In the genomic region with DNA sequence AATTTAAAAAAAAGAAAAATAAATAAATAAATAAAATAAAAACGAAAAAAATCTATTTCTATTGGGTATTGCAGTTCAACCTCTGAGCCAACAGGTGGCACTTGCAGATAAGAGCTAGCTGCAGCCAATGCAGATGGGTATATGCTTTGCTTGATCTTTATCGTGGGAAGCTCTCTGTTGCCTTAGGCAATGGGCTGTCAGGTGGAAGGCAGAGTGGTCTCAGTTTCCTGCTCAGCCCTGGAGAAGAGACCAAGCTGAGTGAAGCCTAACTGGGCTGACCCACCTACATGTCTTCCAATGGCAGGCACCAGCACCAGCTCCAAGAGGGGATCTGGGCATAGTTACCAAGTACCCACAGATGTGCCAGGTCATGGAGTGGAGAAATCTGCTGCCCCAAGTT, we compare ENCODE assay signal across 8 cellular contexts.
A peak's percentile ranks its signal among the peaks of the same experiment; 100 is the strongest.
DNase-seq lines count a peak whose midpoint lies in the region; ATAC-seq, FAIRE-seq and TF ChIP-seq lines count a peak whose summit lies in the region.

No MANE protein-coding gene starts in this region.

- in situ Hi-C loops in K562 (cut with MboI): no loop called here

- H3K9me3 Mint-ChIP-seq in MCF 10A (ENCODE audit: unreplicated experiment): peaks cover 4% of the 10 kb centered on the region

- H4K20me1 ChIP-seq in K562 (replicated peaks; ENCODE audit: control insufficient read depth, insufficient read depth, low read length) (no peaks in the 10 kb centered on the region), osteoblast (ENCODE audit: insufficient read depth, low read length) (no peaks in the 10 kb centered on the region)

- H3K4me2 ChIP-seq in K562 (ENCODE audit: insufficient read depth, low read length) (no peak overlapping the region), osteoblast (ENCODE audit: insufficient read depth, low read length) (no peak overlapping the region)

- DNase-seq in MCF 10A (ENCODE audit: unreplicated experiment): peak; percentile 30
- DNase-seq in breast epithelium (ENCODE audit: low spot score in 2 of 2): no peak
- peak; percentile 53 for DNase-seq in NCI-H146 (lab: John Stamatoyannopoulos, UW)
- peak in 1 of 4 experiments; percentile 2 for DNase-seq in K562 (ENCODE audit: extremely low read depth in 1 of 4, low spot score in 3 of 4)
- no peak for DNase-seq in osteoblast (ENCODE audit: insufficient read length, low spot score, missing footprints)
- no peak for DNase-seq in putamen (ENCODE audit: low spot score)
- DNase-seq in NCI-H128 (lab: John Stamatoyannopoulos, UW; ENCODE audit: unreplicated experiment): no peak

- H3K27ac Mint-ChIP-seq in MCF 10A (ENCODE audit: low read depth, unreplicated experiment): no peak overlapping the region

- H3K27me3 ChIP-seq in breast epithelium (no peaks in the 10 kb centered on the region), K562 (ENCODE audit: control insufficient read depth in 2 of 2, insufficient read depth in 2 of 2, low read length in 2 of 2) (no peaks in the 10 kb centered on the region), osteoblast (ENCODE audit: insufficient read depth, low read length) (no peaks in the 10 kb centered on the region)

- CTCF ChIA-PET in MCF 10A (lab: Yijun Ruan, JAX) (interaction anchor here (0.5 to 1.4 kb wide), 8 partner anchors 9 to 444 kb away, joined by 3 to 8 read pairs (median 3); partner anchors contain the start of genes AK9 and FIG4), K562 (lab: Yijun Ruan, JAX; ENCODE audit: low intra/inter-chr PET ratio) (no interaction called here)

- H3K36me3 ChIP-seq in breast epithelium (no peaks in the 10 kb centered on the region), K562 (ENCODE audit: control insufficient read depth, insufficient read depth, low read length) (no peaks in the 10 kb centered on the region), osteoblast (ENCODE audit: insufficient read depth, low read length) (no peaks in the 10 kb centered on the region)

- POLR2A ChIA-PET in MCF 10A (lab: Yijun Ruan, JAX) (no interaction called here), K562 (lab: Yijun Ruan, JAX) (no interaction called here)

- no peaks in the 10 kb centered on the region for H3K4me1 Mint-ChIP-seq in MCF 10A (ENCODE audit: insufficient read depth, unreplicated experiment)

- peak in 1 of 2 experiments; percentile 41; a peak in 2 of 4 replicates for TF ChIP-seq RAD21 in K562 (CRISPR knock-in tag; conservative IDR thresholded peaks at IDR 0.05 in 1 of 2, IDR thresholded peaks at IDR 0.05 in 1 of 2)

- TF ChIP-seq EP300 in K562 (IDR thresholded peaks at IDR 0.05; ENCODE audit: low read length): no peak

- H3K9me1 ChIP-seq in K562 (ENCODE audit: control insufficient read depth, insufficient read depth, low read length): no peaks in the 10 kb centered on the region

- no peak overlapping the region for H3K4me3 Mint-ChIP-seq in MCF 10A (ENCODE audit: unreplicated experiment)

- H3K79me2 ChIP-seq in K562 (ENCODE audit: control insufficient read depth, insufficient read depth, low read length): no peaks in the 10 kb centered on the region
- no peaks in the 10 kb centered on the region for H3K79me2 ChIP-seq in osteoblast (ENCODE audit: insufficient read depth, low read length)

- TF ChIP-seq POLR2A in breast epithelium (IDR thresholded peaks at IDR 0.05) (no peak), K562 (conservative IDR thresholded peaks at IDR 0.05) (no peak)

- intact Hi-C loops in MCF 10A (cut with micrococcal nuclease) (loop anchor here (1.0 kb wide), 2 partner anchors 95 to 443 kb away; partner anchors contain the start of genes AK9 and FIG4), breast epithelium (cut with DNase I; ENCODE audit: low total_unique reads) (no loop called here), K562 (cut with micrococcal nuclease) (no loop called here)

- no peak overlapping the region for H3K9ac ChIP-seq in K562 (ENCODE audit: insufficient read depth in 1 of 2, low read depth in 2 of 2, low read length in 2 of 2)

- H3K36me3 Mint-ChIP-seq in MCF 10A (ENCODE audit: insufficient read depth, unreplicated experiment): no peaks in the 10 kb centered on the region

- H3K4me3 ChIP-seq in breast epithelium (no peak overlapping the region), K562 (no peak overlapping the region), osteoblast (ENCODE audit: insufficient read depth, low read length) (no peak overlapping the region)

- H3K27ac ChIP-seq in breast epithelium (no peak overlapping the region), K562 (ENCODE audit: extremely low read depth, low read depth, low read length) (no peak overlapping the region), osteoblast (ENCODE audit: low read depth, low read length) (no peak overlapping the region)

- H3K4me1 ChIP-seq in breast epithelium: no peaks in the 10 kb centered on the region
- H3K4me1 ChIP-seq in K562 (replicated peaks in 1 of 2; ENCODE audit: control insufficient read depth in 2 of 2, insufficient read depth in 2 of 2, low read length in 2 of 2): no peaks in the 10 kb centered on the region
- H3K4me1 ChIP-seq in osteoblast (ENCODE audit: insufficient read depth, low read length): no peaks in the 10 kb centered on the region

- FAIRE-seq in K562 (lab: Jason Lieb, UNC): no peak

- H3K27me3 Mint-ChIP-seq in MCF 10A (ENCODE audit: insufficient read depth, unreplicated experiment): no peaks in the 10 kb centered on the region

- H3K9me3 ChIP-seq in breast epithelium (peaks cover 5 to 17% of the 10 kb centered on the region in 2 donors), K562 (replicated peaks; ENCODE audit: control insufficient read depth, insufficient read depth, low read depth, low read length) (no peaks in the 10 kb centered on the region), osteoblast (ENCODE audit: low read depth, low read length) (no peaks in the 10 kb centered on the region)

- TF ChIP-seq CTCF in MCF 10A (IDR thresholded peaks at IDR 0.05; ENCODE audit: unreplicated experiment) (peak; percentile 42), breast epithelium (IDR thresholded peaks at IDR 0.05) (no peak), K562 (IDR thresholded peaks at IDR 0.05 in 2 of 3, conservative IDR thresholded peaks at IDR 0.05 in 1 of 3; ENCODE audit: insufficient read depth in 2 of 3, low read depth in 1 of 3, low read length in 3 of 3) (peak in 2 of 3 experiments; percentile 25 to 37; a peak in 2 of 6 replicates), osteoblast (IDR thresholded peaks at IDR 0.05; ENCODE audit: extremely low read depth, low read depth, low read length) (peak; percentile 54)

- BruUV-seq in MCF 10A (replicated peaks; lab: Mats Ljungman, UMichigan) (no TSS peak), K562 (replicated peaks; lab: Mats Ljungman, UMichigan) (no TSS peak)

- 0% methylated on average over 2 of the region's 2 CpGs for WGBS in K562 (ENCODE audit: insufficient coverage, low coverage, missing lambda C conversion rate)

- no peak overlapping the region for H2AFZ ChIP-seq in K562 (ENCODE audit: low read depth, low read length)
- H2AFZ ChIP-seq in osteoblast (ENCODE audit: low read length): no peak overlapping the region

- no peak for ATAC-seq in K562
- ATAC-seq in GM21576 (IDR thresholded peaks at IDR 0.05; ENCODE audit: unreplicated experiment): no peak

TF ChIP-seq in K562, 482 proteins besides CTCF, POLR2A, EP300 and RAD21 (continues in another document):
- TF ChIP-seq ZNF695 (CRISPR knock-in tag; IDR thresholded peaks at IDR 0.05): no peak
- TF ChIP-seq SETDB1 (IDR thresholded peaks at IDR 0.05; ENCODE audit: low read length): no peak
- no peak for TF ChIP-seq E2F6 (IDR thresholded peaks at IDR 0.05; ENCODE audit: borderline replicate concordance in 1 of 2, extremely low read depth in 1 of 2, insufficient read depth in 1 of 2, insufficient read length in 1 of 2, low read depth in 1 of 2, low read length in 1 of 2, poor library complexity in 1 of 2, severe bottlenecking in 1 of 2)
- TF ChIP-seq, protein P1, sequence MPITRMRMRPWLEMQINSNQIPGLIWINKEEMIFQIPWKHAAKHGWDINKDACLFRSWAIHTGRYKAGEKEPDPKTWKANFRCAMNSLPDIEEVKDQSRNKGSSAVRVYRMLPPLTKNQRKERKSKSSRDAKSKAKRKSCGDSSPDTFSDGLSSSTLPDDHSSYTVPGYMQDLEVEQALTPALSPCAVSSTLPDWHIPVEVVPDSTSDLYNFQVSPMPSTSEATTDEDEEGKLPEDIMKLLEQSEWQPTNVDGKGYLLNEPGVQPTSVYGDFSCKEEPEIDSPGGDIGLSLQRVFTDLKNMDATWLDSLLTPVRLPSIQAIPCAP (CRISPR knock-in tag; IDR thresholded peaks at IDR 0.05; ENCODE audit: borderline replicate concordance): no peak
- TF ChIP-seq ZNF75A (CRISPR knock-in tag; IDR thresholded peaks at IDR 0.05): no peak
- TF ChIP-seq SMAD4 (CRISPR knock-in tag; conservative IDR thresholded peaks at IDR 0.05): no peak
- no peak for TF ChIP-seq CREB1 (IDR thresholded peaks at IDR 0.05)
- TF ChIP-seq CREB1 (CRISPR knock-in tag; IDR thresholded peaks at IDR 0.05): no peak
- no peak for TF ChIP-seq PURB (CRISPR knock-in tag; IDR thresholded peaks at IDR 0.05; ENCODE audit: low read depth)
- no peak for TF ChIP-seq ZNF764 (CRISPR knock-in tag; IDR thresholded peaks at IDR 0.05; ENCODE audit: low read depth)
- TF ChIP-seq ESRRA (IDR thresholded peaks at IDR 0.05; ENCODE audit: borderline replicate concordance, low read depth): no peak
- TF ChIP-seq PYGO2 (tag; IDR thresholded peaks at IDR 0.05): no peak
- TF ChIP-seq GATAD2A (IDR thresholded peaks at IDR 0.05): no peak
- TF ChIP-seq NELFE (IDR thresholded peaks at IDR 0.05; ENCODE audit: insufficient read depth, insufficient read length): no peak
- TF ChIP-seq MED1 (CRISPR knock-in tag; IDR thresholded peaks at IDR 0.05; ENCODE audit: borderline replicate concordance): no peak
- TF ChIP-seq YBX1 (IDR thresholded peaks at IDR 0.05): no peak
- TF ChIP-seq THRB (CRISPR knock-in tag; conservative IDR thresholded peaks at IDR 0.05): no peak
- no peak for TF ChIP-seq MCM5 (IDR thresholded peaks at IDR 0.05; ENCODE audit: low read depth)

Comparison
In these comparisons a context has a peak if more than half of its experiments do, and no peak if none do; other contexts are left out.
1. DNase-seq: peak in MCF 10A (single experiment) and NCI-H146 (single experiment); none in breast epithelium (0 of 2), osteoblast (single experiment), putamen (single experiment) and NCI-H128 (single experiment).
2. CTCF ChIP-seq: peak in MCF 10A (single experiment), K562 (2 of 3) and osteoblast (single experiment); none in breast epithelium (0 of 3).